In the genomic region with DNA sequence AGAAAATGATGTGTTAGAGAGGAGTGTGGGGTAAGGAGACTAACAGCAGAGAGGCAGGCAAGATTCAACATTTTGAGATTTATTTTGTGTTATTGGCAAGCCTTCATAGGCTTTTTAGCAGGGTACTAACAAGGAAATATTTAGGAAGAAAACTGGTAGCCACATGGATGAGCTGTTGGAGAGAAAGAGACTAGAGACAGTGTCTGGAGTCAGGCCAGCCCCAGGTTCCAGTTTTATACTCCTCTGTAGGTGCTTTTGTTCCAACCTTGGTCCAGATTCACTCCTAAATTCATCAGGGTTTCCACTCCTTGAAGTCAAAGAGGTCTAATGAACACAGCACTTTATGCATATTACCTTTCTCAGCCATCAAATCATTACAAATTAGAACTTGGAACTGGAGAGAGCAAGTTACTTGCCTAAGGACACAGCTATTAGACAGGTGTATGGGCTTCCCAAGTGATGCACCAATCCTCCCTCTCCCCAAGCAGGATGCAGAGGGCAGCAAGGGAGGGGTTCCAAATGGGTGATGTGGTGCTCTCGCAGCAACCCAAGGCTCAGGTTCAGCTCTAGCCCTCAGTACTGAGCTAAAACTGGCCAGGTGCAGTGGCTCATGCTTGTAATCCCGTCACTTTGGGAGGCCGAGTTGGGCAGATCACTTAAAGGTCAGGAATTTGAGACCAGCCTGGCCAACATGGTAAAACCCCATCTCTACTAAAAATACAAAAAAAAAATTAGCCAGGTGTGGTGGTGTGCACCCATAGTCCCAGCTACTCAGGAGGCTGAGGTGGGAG, we compare ENCODE assay signal across 18 cellular contexts. TPM values are rescaled to one million over a fixed set of nuclear protein-coding genes. Genes with fewer than 3 reads are reported as not detected.
A peak's percentile ranks its signal among the peaks of the same experiment; 100 is the strongest.
DNase-seq lines count a peak whose midpoint lies in the region; ATAC-seq and TF ChIP-seq lines count a peak whose summit lies in the region.
"Had no signal": no experiment of that assay in that cellular context is flagged by ENCODE, and none has a peak within 500 bp of the region (broad histone marks: within the 10 kb centered on the region; RNA-seq: fewer than 3 reads in every experiment).

No MANE protein-coding gene starts in this region.

- H3K4me3 Mint-ChIP-seq in type B pancreatic cell, result no peak overlapping the region
- H3K4me3 Mint-ChIP-seq: activated naive CD4-positive, alpha-beta T cell treated with anti-CD3 and anti-CD28 coated beads, Interleukin-2, amount 50 U/mL, for 24 hours; CD4-positive, alpha-beta memory T cell had no signal

- WGBS in tibial nerve, 2 donors, result 87 to 91% methylated on average over 3 of the region's 3 CpGs

- H3K27ac Mint-ChIP-seq in type B pancreatic cell, result no peak overlapping the region
- H3K27ac Mint-ChIP-seq: activated naive CD4-positive, alpha-beta T cell treated with anti-CD3 and anti-CD28 coated beads, Interleukin-2, amount 50 U/mL, for 24 hours; CD4-positive, alpha-beta memory T cell had no signal

- no peaks in the 10 kb centered on the region for H3K36me3 ChIP-seq in lower lobe of right lung
- H3K36me3 ChIP-seq in tibial nerve, result no peaks in the 10 kb centered on the region
- H3K36me3 ChIP-seq: ascending aorta had no signal

- H3K36me3 Mint-ChIP-seq in type B pancreatic cell, result no peaks in the 10 kb centered on the region
- H3K36me3 Mint-ChIP-seq: activated naive CD4-positive, alpha-beta T cell treated with anti-CD3 and anti-CD28 coated beads, Interleukin-2, amount 50 U/mL, for 24 hours; CD4-positive, alpha-beta memory T cell had no signal

- no peak overlapping the region for H3K27ac ChIP-seq in lower lobe of right lung
- no peak overlapping the region for H3K27ac ChIP-seq in tibial nerve
- H3K27ac ChIP-seq: ascending aorta had no signal

- H3K4me1 Mint-ChIP-seq in type B pancreatic cell (ENCODE audit: unreplicated experiment), result no peaks in the 10 kb centered on the region
- H3K4me1 Mint-ChIP-seq: activated naive CD4-positive, alpha-beta T cell treated with anti-CD3 and anti-CD28 coated beads, Interleukin-2, amount 50 U/mL, for 24 hours; CD4-positive, alpha-beta memory T cell had no signal

- no peak for ATAC-seq in left ventricle myocardium superior
- no peak for ATAC-seq in lower lobe of right lung
- ATAC-seq: GM12878 had no signal

- H3K4me1 ChIP-seq in lower lobe of right lung (no peaks in the 10 kb centered on the region), tibial nerve (no peaks in the 10 kb centered on the region)
- H3K4me1 ChIP-seq: ascending aorta had no signal

- no peaks in the 10 kb centered on the region for H3K9me3 Mint-ChIP-seq in type B pancreatic cell
- H3K9me3 Mint-ChIP-seq: activated naive CD4-positive, alpha-beta T cell treated with anti-CD3 and anti-CD28 coated beads, Interleukin-2, amount 50 U/mL, for 24 hours; CD4-positive, alpha-beta memory T cell had no signal

- DNase-seq in cardiac septum (ENCODE audit: low spot score) (peak; percentile 74), left ventricle myocardium superior (no peak), lower lobe of right lung (peak; percentile 35), type B pancreatic cell (ENCODE audit: extremely low spot score, unreplicated experiment) (peak; percentile 51), germinal center (ENCODE audit: low spot score) (no peak), tibial nerve (ENCODE audit: low spot score in 2 of 2) (no peak), UCSD-AML1 (lab: John Stamatoyannopoulos, UW; ENCODE audit: unreplicated experiment) (no peak)
- DNase-seq in activated CD8-positive, alpha-beta memory T cell treated with anti-CD3 and anti-CD28 coated beads, Interleukin-2, amount 50 U/mL, for 4 hours, result peak; percentile 9
- DNase-seq: activated T-cell treated with anti-CD3 and anti-CD28 coated beads, Interleukin-2, amount 50 U/mL, for 1 hour; NCI-H1694 treated with DMSO at 0.1 percent for 48 hours; NCI-H748 treated with DMSO at 0.1 percent for 48 hours; SHP77 treated with DMSO at 0.1 percent for 48 hours had no signal

- H3K4me3 ChIP-seq in lower lobe of right lung (no peak overlapping the region), tibial nerve (no peak overlapping the region)
- H3K4me3 ChIP-seq: ascending aorta, GM12878 had no signal

- no peak for TF ChIP-seq POLR2A in tibial nerve (IDR thresholded peaks at IDR 0.05)

- no peak for TF ChIP-seq CTCF in lower lobe of right lung (IDR thresholded peaks at IDR 0.05)
- no peak for TF ChIP-seq CTCF in type B pancreatic cell (conservative IDR thresholded peaks at IDR 0.05)
- TF ChIP-seq CTCF in tibial nerve (IDR thresholded peaks at IDR 0.05), result no peak

- no peak for TF ChIP-seq EP300 in tibial nerve (IDR thresholded peaks at IDR 0.05)

- intact Hi-C loops in cardiac septum (cut with DNase I) (no loop called here), left ventricle myocardium superior (cut with micrococcal nuclease) (no loop called here), lower lobe of right lung (cut with DNase I) (no loop called here)

- peaks cover 8% of the 10 kb centered on the region for H3K27me3 ChIP-seq in lower lobe of right lung (ENCODE audit: low read depth)
- no peaks in the 10 kb centered on the region for H3K27me3 ChIP-seq in tibial nerve
- H3K27me3 ChIP-seq: ascending aorta had no signal

- H3K9me3 ChIP-seq in lower lobe of right lung (no peaks in the 10 kb centered on the region), tibial nerve (no peaks in the 10 kb centered on the region)
- H3K9me3 ChIP-seq: ascending aorta had no signal

- no peaks in the 10 kb centered on the region for H3K27me3 Mint-ChIP-seq in type B pancreatic cell
- H3K27me3 Mint-ChIP-seq: activated naive CD4-positive, alpha-beta T cell treated with anti-CD3 and anti-CD28 coated beads, Interleukin-2, amount 50 U/mL, for 24 hours; CD4-positive, alpha-beta memory T cell had no signal

RNA-seq across cellular contexts. Expression of a gene that starts 40.9 kb away (rescaled TPM):
- total RNA-seq in cardiac septum (not detected), left ventricle myocardium superior (not detected), lower lobe of right lung (42.1 TPM), type B pancreatic cell (ENCODE audit: low replicate concordance) (4.4 and 7.0 TPM in 2 replicates), tibial nerve (1 to 10 TPM in 3 of 4 donors, under 1 TPM in 1; 0.98 to 2.8 (median 2.3) TPM)
- total RNA-seq: CD4-positive, alpha-beta memory T cell; fibroblast of lung; OCI-LY7 had no signal

RNA-seq across cellular contexts. Expression of a gene that starts 49.8 kb away (rescaled TPM):
- total RNA-seq in cardiac septum (not detected), left ventricle myocardium superior (not detected), lower lobe of right lung (1.1 TPM), type B pancreatic cell (ENCODE audit: low replicate concordance) (0.24 and 0.43 TPM in 2 replicates), tibial nerve (under 1 TPM in 1 of 4 donors, not detected in 3; 0.63 TPM)
- total RNA-seq: ascending aorta; CD4-positive, alpha-beta memory T cell; fibroblast of lung; GM12878; OCI-LY7 had no signal

Comparison
In these comparisons a context has a peak if more than half of its experiments do, and no peak if none do; other contexts are left out.
1. DNase-seq: peak in cardiac septum (single experiment), activated CD8-positive, alpha-beta memory T cell treated with anti-CD3 and anti-CD28 coated beads, Interleukin-2, amount 50 U/mL, for 4 hours (single experiment), lower lobe of right lung (single experiment) and type B pancreatic cell (single experiment); none in left ventricle myocardium superior (single experiment), germinal center (single experiment), tibial nerve (0 of 2) and UCSD-AML1 (single experiment).